22 cellular contexts compared by ENCODE assay signal in the genomic region with DNA sequence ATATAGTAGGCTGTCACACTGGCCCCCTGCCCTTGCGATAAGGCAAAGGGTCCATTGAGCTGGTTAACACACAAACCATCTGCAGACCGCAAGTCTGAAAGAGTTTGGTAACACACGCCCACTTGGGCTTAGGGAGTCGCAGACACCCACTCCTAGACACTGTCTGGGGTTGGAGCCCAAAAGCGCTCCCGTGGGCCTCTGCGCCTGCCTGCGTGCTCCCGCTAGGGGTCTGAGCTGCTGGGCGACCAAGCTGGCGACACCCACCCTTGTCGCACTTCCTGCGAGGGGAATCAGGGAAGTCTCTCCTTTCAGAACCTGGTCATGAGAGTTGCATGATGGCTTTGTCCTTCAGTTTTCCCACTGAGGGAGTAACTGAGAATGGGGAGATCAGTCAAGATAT.
A peak's percentile ranks its signal among the peaks of the same experiment; 100 is the strongest.
DNase-seq lines count a peak whose midpoint lies in the region; ATAC-seq and TF ChIP-seq lines count a peak whose summit lies in the region.
"Had no signal": no experiment of that assay in that cellular context is flagged by ENCODE, and none has a peak within 500 bp of the region (broad histone marks: within the 10 kb centered on the region; RNA-seq: fewer than 3 reads in every experiment).

No MANE protein-coding gene starts in this region.

- DNase-seq in H7 (peak; percentile 28), iPS-NIHi7 (ENCODE audit: extremely low spot score) (peak; percentile 30), osteoblast (ENCODE audit: insufficient read length, low spot score, missing footprints) (peak; percentile 4), DMS153 (lab: John Stamatoyannopoulos, UW) (no peak), HK-2 (ENCODE audit: unreplicated experiment) (no peak)
- DNase-seq: 8988T; ACHN; AML-193; BE2C; CD4-positive, alpha-beta T cell; CD8-positive, alpha-beta memory T cell; DMS 273 treated with DMSO at 0.1 percent for 48 hours; DMS53; DMS79 treated with DMSO at 0.1 percent for 48 hours; GF-D8; GM23248; HFFc6 had no signal

- H3K79me2 ChIP-seq in osteoblast (ENCODE audit: insufficient read depth, low read length): no peaks in the 10 kb centered on the region

- no peak for ATAC-seq in GM18870 (IDR thresholded peaks at IDR 0.05; ENCODE audit: unreplicated experiment)
- ATAC-seq in HG02798 (IDR thresholded peaks at IDR 0.05; ENCODE audit: poor library complexity, unreplicated experiment): no peak
- ATAC-seq: A549 had no signal

- H2AFZ ChIP-seq in osteoblast (ENCODE audit: low read length): no peak overlapping the region
- H2AFZ ChIP-seq: GM23248 had no signal

- no peak overlapping the region for H3K4me3 ChIP-seq in H7 (ENCODE audit: insufficient read depth, low read depth, low read length)
- no peak overlapping the region for H3K4me3 ChIP-seq in osteoblast (ENCODE audit: insufficient read depth, low read length)
- H3K4me3 ChIP-seq: A549; BLaER1 treated with 17β-estradiol and CSF1 and Interleukin-3, amounts not matched to agents 10 nM and 100 nM; GM23248; HAP-1 had no signal

- H3K4me1 ChIP-seq in osteoblast (ENCODE audit: insufficient read depth, low read length): no peaks in the 10 kb centered on the region
- H3K4me1 ChIP-seq: A549; BE2C; BLaER1 treated with 17β-estradiol and CSF1 and Interleukin-3, amounts not matched to agents 10 nM and 100 nM; HAP-1 had no signal

- H3K27ac ChIP-seq in osteoblast (ENCODE audit: low read depth, low read length): no peak overlapping the region
- H3K27ac ChIP-seq: A549; BLaER1 treated with 17β-estradiol and CSF1 and Interleukin-3, amounts not matched to agents 10 nM and 100 nM; GM23248 had no signal

- TF ChIP-seq CTCF in osteoblast (IDR thresholded peaks at IDR 0.05; ENCODE audit: extremely low read depth, low read depth, low read length): no peak

- no peaks in the 10 kb centered on the region for H4K20me1 ChIP-seq in osteoblast (ENCODE audit: insufficient read depth, low read length)
- H4K20me1 ChIP-seq: BLaER1 treated with 17β-estradiol and CSF1 and Interleukin-3, amounts not matched to agents 10 nM and 100 nM had no signal

- H3K27me3 ChIP-seq in H7 (ENCODE audit: control insufficient read depth, insufficient read depth, low read length) (no peaks in the 10 kb centered on the region), osteoblast (ENCODE audit: insufficient read depth, low read length) (no peaks in the 10 kb centered on the region)
- H3K27me3 ChIP-seq: BE2C; BLaER1 treated with 17β-estradiol and CSF1 and Interleukin-3, amounts not matched to agents 10 nM and 100 nM had no signal

- H3K9me3 ChIP-seq in osteoblast (ENCODE audit: low read depth, low read length): no peaks in the 10 kb centered on the region
- H3K9me3 ChIP-seq: A549, BE2C, HAP-1 had no signal

- H3K36me3 ChIP-seq in H7 (replicated peaks; ENCODE audit: control insufficient read depth, insufficient read depth, low read length) (no peaks in the 10 kb centered on the region), osteoblast (ENCODE audit: insufficient read depth, low read length) (no peaks in the 10 kb centered on the region)
- H3K36me3 ChIP-seq: BE2C; BLaER1 treated with 17β-estradiol and CSF1 and Interleukin-3, amounts not matched to agents 10 nM and 100 nM; HAP-1 had no signal

- H3K4me2 ChIP-seq in osteoblast (ENCODE audit: insufficient read depth, low read length): no peak overlapping the region
- H3K4me2 ChIP-seq: A549; BLaER1 treated with 17β-estradiol and CSF1 and Interleukin-3, amounts not matched to agents 10 nM and 100 nM had no signal

Comparison
In these comparisons a context has a peak if more than half of its experiments do, and no peak if none do; other contexts are left out.
1. DNase-seq: peak in H7 (single experiment), iPS-NIHi7 (single experiment) and osteoblast (single experiment); none in DMS153 (single experiment) and HK-2 (single experiment).